7 cellular contexts compared by ENCODE assay signal in the genomic region with DNA sequence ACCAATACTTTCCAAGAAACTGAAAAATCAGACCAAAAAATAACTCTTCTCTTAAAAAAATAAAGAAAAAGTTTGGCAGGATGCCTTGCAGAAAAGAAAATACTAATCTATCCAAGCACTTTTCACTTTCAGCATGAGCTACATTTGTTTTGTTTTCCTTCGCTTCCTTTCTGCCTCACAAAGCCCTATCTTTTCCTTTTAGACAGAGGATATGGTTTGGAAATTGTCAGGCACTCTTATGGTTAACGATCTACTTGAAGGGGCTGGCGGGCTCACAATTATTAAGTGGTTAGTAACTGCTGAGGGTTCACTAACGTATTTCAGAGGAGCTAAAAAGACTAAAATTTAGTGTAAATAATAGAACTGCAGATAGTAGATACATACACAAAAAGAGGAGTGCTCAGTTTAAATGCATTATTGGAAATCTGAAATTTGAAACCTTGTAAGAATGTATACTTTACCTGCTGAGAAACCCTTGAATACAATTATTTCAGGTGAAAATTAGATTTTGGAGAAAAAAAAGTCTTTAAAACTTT. TPM values are rescaled to one million over a fixed set of nuclear protein-coding genes. Genes with fewer than 3 reads are reported as not detected.
A peak's percentile ranks its signal among the peaks of the same experiment; 100 is the strongest.
DNase-seq lines count a peak whose midpoint lies in the region; ATAC-seq and TF ChIP-seq lines count a peak whose summit lies in the region.

No MANE protein-coding gene starts in this region.

- intact Hi-C loops in colonic mucosa (cut with DNase I) = no loop called here
- intact Hi-C loops in natural killer cell (cut with micrococcal nuclease) = loop anchor here (1.0 kb wide), 1 partner anchor 67 kb away; no protein-coding TSS in a partner anchor

- peaks cover 33% of the 10 kb centered on the region for H3K27me3 Mint-ChIP-seq in GM23338 (ENCODE audit: insufficient read depth, low read depth, poor library complexity)
- H3K27me3 Mint-ChIP-seq in natural killer cell (ENCODE audit: low read depth in 2 of 2) = peaks cover 0 to 8% of the 10 kb centered on the region in 2 donors

- H3K9me3 Mint-ChIP-seq in GM23338 (no peaks in the 10 kb centered on the region), natural killer cell (no peaks in the 10 kb centered on the region)

- H3K4me3 Mint-ChIP-seq in GM23338 = peak overlapping the region; percentile 96
- peak overlapping the region; percentile 94 for H3K4me3 Mint-ChIP-seq in natural killer cell

- peaks cover 17% of the 10 kb centered on the region for H3K4me1 ChIP-seq in GM23338 (ENCODE audit: insufficient read depth)
- H3K4me1 ChIP-seq in colonic mucosa = no peaks in the 10 kb centered on the region

- peak overlapping the region; percentile 92 for H3K4me2 ChIP-seq in GM23338

- H3K79me2 ChIP-seq in GM23338 (replicated peaks; ENCODE audit: insufficient read depth) = no peaks in the 10 kb centered on the region

- no peaks in the 10 kb centered on the region; the same call in 1 of the 2 replicates for H3F3A ChIP-seq in GM23338 (replicated peaks; ENCODE audit: low read depth)

- DNase-seq in GM23338 (ENCODE audit: low spot score) = no peak
- DNase-seq in NOMO-1 treated with DMSO at 0.1 percent for 48 hours (lab: John Stamatoyannopoulos, UW; ENCODE audit: unreplicated experiment) = peak; percentile 76
- no peak for DNase-seq in colonic mucosa
- DNase-seq in natural killer cell = no peak
- DNase-seq in stimulated activated CD4-positive, alpha-beta T cell treated with anti-CD3 and anti-CD28 coated beads, Interleukin-1b, Interleukin-23, amount 100 ng/mL, for 48 hours = no peak
- no peak for DNase-seq in GOT3 (lab: John Stamatoyannopoulos, UW)
- DNase-seq in cortex of kidney (lab: John Stamatoyannopoulos, UW) = no peak

- no peaks in the 10 kb centered on the region for H4K20me1 ChIP-seq in GM23338 (replicated peaks; ENCODE audit: insufficient read depth)

- H3K9me3 ChIP-seq in colonic mucosa = no peaks in the 10 kb centered on the region

- H3K27ac ChIP-seq in GM23338 (ENCODE audit: low read depth) (no peak overlapping the region), colonic mucosa (peak overlapping the region; percentile 3)

- H3K4me1 Mint-ChIP-seq in GM23338 (peaks cover 25% of the 10 kb centered on the region), natural killer cell (peaks cover 34 to 37% of the 10 kb centered on the region in 2 donors)

- H3K36me3 Mint-ChIP-seq in GM23338 (ENCODE audit: low read depth) = peaks cover 4% of the 10 kb centered on the region; the same call in 2 of the 3 replicates
- H3K36me3 Mint-ChIP-seq in natural killer cell = no peaks in the 10 kb centered on the region

- no peak overlapping the region for H3K27ac Mint-ChIP-seq in GM23338
- H3K27ac Mint-ChIP-seq in natural killer cell = peak overlapping the region; percentile 76 to 94

- H3K36me3 ChIP-seq in GM23338 (ENCODE audit: insufficient read depth) (no peaks in the 10 kb centered on the region), colonic mucosa (no peaks in the 10 kb centered on the region)

- H3K9ac ChIP-seq in colonic mucosa (ENCODE audit: low read depth in 2 of 2, low read length in 2 of 2) = peak overlapping the region in 1 of 2 donors; percentile 68

- no peak overlapping the region for H2AFZ ChIP-seq in GM23338

- TF ChIP-seq CTCF in GM23338 (conservative IDR thresholded peaks at IDR 0.05; ENCODE audit: low read depth in 2 of 2) (no peak), colonic mucosa (IDR thresholded peaks at IDR 0.05) (no peak), natural killer cell (IDR thresholded peaks at IDR 0.05) (no peak)

- peaks cover 2% of the 10 kb centered on the region; the same call in 1 of the 2 replicates for H3K9me2 ChIP-seq in GM23338 (ENCODE audit: insufficient read depth)

- H3K27me3 ChIP-seq in GM23338 (ENCODE audit: insufficient read depth) (peaks cover 39% of the 10 kb centered on the region), colonic mucosa (no peaks in the 10 kb centered on the region)

- ATAC-seq in GM23338 (no peak), natural killer cell (no peak)

- H3K4me3 ChIP-seq in GM23338 = peak overlapping the region; percentile 70
- peak overlapping the region; percentile 77 for H3K4me3 ChIP-seq in colonic mucosa

TF ChIP-seq in GM23338, 12 proteins besides CTCF, POLR2A, EP300 and RAD21 (continues in another document):
- TF ChIP-seq, protein P1, sequence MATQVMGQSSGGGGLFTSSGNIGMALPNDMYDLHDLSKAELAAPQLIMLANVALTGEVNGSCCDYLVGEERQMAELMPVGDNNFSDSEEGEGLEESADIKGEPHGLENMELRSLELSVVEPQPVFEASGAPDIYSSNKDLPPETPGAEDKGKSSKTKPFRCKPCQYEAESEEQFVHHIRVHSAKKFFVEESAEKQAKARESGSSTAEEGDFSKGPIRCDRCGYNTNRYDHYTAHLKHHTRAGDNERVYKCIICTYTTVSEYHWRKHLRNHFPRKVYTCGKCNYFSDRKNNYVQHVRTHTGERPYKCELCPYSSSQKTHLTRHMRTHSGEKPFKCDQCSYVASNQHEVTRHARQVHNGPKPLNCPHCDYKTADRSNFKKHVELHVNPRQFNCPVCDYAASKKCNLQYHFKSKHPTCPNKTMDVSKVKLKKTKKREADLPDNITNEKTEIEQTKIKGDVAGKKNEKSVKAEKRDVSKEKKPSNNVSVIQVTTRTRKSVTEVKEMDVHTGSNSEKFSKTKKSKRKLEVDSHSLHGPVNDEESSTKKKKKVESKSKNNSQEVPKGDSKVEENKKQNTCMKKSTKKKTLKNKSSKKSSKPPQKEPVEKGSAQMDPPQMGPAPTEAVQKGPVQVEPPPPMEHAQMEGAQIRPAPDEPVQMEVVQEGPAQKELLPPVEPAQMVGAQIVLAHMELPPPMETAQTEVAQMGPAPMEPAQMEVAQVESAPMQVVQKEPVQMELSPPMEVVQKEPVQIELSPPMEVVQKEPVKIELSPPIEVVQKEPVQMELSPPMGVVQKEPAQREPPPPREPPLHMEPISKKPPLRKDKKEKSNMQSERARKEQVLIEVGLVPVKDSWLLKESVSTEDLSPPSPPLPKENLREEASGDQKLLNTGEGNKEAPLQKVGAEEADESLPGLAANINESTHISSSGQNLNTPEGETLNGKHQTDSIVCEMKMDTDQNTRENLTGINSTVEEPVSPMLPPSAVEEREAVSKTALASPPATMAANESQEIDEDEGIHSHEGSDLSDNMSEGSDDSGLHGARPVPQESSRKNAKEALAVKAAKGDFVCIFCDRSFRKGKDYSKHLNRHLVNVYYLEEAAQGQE (IDR thresholded peaks at IDR 0.05; ENCODE audit: unreplicated experiment) = no peak
- TF ChIP-seq POLR2AphosphoS5 (IDR thresholded peaks at IDR 0.05; ENCODE audit: low read depth) = no peak

RNA-seq across cellular contexts. Expression of a gene that starts 0.9 kb away (rescaled TPM):
- 18.4 and 23.7 TPM in 2 replicates for total RNA-seq in GM23338 (2014; rRNA removed; shearing (Covaris generic))
- polyA plus RNA-seq in GM23338 (2016; fragmentation: Nextera tagmentation; extraction: Ambion mirVana) = 7.1 and 7.4 TPM in 2 replicates
- total RNA-seq in colonic mucosa (10 to 100 TPM; 37.1 to 55.4 TPM), natural killer cell (10 to 100 TPM; 41.1 to 46.3 (median 45.1) TPM)
